ENCODE assay signal across 8 cellular contexts in the genomic region with DNA sequence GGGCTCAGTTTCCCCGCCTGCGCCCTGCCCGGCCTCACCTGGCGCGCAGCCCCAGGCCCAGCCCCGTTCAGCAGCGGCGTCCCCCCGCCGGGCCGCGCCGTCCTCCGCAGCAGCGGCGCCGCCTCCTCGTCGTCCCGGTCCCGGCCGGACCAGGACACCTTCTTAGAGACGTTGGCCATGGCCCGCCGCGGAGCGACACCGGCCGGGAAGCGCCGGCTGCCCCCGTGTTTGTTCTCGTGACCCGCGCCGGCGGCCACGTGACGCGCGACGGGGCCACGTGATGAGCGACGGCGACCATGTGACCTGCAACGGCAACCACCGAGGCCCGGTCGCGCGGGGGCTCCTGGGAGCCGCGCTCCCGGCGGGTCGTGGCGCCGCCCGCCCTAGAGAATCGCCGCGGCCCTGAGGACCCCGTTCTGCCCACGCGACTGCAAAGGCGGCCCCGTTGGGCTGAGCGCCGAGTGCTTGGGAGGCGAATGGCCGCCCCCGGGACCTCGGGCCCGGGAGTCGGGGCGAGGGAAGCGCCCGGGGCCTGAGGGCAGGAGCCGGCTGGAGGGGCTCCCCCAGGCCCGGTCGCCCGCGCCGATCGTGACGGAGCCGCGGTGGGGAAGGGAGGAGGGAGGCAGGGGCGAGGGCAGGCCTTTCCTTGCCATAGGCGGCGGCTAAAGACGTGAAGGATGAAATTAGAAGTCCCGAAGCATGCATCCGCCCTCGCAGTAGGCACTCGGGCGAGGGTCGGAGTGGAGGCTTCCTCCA. TPM values are rescaled to one million over a fixed set of nuclear protein-coding genes. Genes with fewer than 3 reads are reported as not detected.
DNase-seq lines count a peak whose midpoint lies in the region; ATAC-seq, FAIRE-seq and TF ChIP-seq lines count a peak whose summit lies in the region.

A gene with protein sequence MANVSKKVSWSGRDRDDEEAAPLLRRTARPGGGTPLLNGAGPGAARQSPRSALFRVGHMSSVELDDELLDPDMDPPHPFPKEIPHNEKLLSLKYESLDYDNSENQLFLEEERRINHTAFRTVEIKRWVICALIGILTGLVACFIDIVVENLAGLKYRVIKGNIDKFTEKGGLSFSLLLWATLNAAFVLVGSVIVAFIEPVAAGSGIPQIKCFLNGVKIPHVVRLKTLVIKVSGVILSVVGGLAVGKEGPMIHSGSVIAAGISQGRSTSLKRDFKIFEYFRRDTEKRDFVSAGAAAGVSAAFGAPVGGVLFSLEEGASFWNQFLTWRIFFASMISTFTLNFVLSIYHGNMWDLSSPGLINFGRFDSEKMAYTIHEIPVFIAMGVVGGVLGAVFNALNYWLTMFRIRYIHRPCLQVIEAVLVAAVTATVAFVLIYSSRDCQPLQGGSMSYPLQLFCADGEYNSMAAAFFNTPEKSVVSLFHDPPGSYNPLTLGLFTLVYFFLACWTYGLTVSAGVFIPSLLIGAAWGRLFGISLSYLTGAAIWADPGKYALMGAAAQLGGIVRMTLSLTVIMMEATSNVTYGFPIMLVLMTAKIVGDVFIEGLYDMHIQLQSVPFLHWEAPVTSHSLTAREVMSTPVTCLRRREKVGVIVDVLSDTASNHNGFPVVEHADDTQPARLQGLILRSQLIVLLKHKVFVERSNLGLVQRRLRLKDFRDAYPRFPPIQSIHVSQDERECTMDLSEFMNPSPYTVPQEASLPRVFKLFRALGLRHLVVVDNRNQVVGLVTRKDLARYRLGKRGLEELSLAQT (minus strand): TSS at position 233 of the 756 bp plus-strand sequence. CDS start 54 bp downstream, at position 179.

- no peaks in the 10 kb centered on the region for H3K36me3 ChIP-seq in GM23338 (ENCODE audit: insufficient read depth)
- H3K36me3 ChIP-seq in neutrophil = no peaks in the 10 kb centered on the region

- CTCF ChIA-PET in activated naive CD4-positive, alpha-beta T cell treated with anti-CD3 and anti-CD28 coated beads for 36 hours (lab: Charles Lee) = no interaction called here

- peak within 1 kb of the TSS; percentile 77 for H3K4me3 ChIP-seq in GM23338
- peak within 1 kb of the TSS; percentile 82 to 92 for H3K4me3 ChIP-seq in neutrophil (ENCODE audit: low read depth in 1 of 2, low read length in 1 of 2)

- peak within 1 kb of the TSS; percentile 79 for H3K27ac Mint-ChIP-seq in GM23338
- peak within 1 kb of the TSS; percentile 82 for H3K27ac Mint-ChIP-seq in activated naive CD4-positive, alpha-beta T cell treated with anti-CD3 and anti-CD28 coated beads for 36 hours

- peaks cover 3% of the 10 kb centered on the region; the same call in 2 of the 3 replicates for H3K36me3 Mint-ChIP-seq in GM23338 (ENCODE audit: low read depth)
- H3K36me3 Mint-ChIP-seq in activated naive CD4-positive, alpha-beta T cell treated with anti-CD3 and anti-CD28 coated beads for 36 hours (ENCODE audit: low read depth) = peaks cover 1% of the 10 kb centered on the region

- TF ChIP-seq CTCF in GM23338 (conservative IDR thresholded peaks at IDR 0.05; ENCODE audit: low read depth in 2 of 2) (no peak), neutrophil (IDR thresholded peaks at IDR 0.05) (peak; percentile 22), subcutaneous adipose tissue (IDR thresholded peaks at IDR 0.05; ENCODE audit: low read depth) (no peak)

- peaks cover 15% of the 10 kb centered on the region; the same call in 1 of the 2 replicates for H4K20me1 ChIP-seq in GM23338 (replicated peaks; ENCODE audit: insufficient read depth)

- H3K27ac ChIP-seq in GM23338 (ENCODE audit: low read depth) = no peak within 1 kb of the TSS
- peak within 1 kb of the TSS; percentile 86 for H3K27ac ChIP-seq in neutrophil

- H3K4me3 Mint-ChIP-seq in GM23338 = peak within 1 kb of the TSS; percentile 86
- peak within 1 kb of the TSS; percentile 85 for H3K4me3 Mint-ChIP-seq in activated naive CD4-positive, alpha-beta T cell treated with anti-CD3 and anti-CD28 coated beads for 36 hours

- H3K9me3 Mint-ChIP-seq in GM23338 = peaks cover 30% of the 10 kb centered on the region; the same call in 2 of the 3 replicates
- H3K9me3 Mint-ChIP-seq in activated naive CD4-positive, alpha-beta T cell treated with anti-CD3 and anti-CD28 coated beads for 36 hours = peaks cover 3% of the 10 kb centered on the region

- ATAC-seq in GM23338 = peak; percentile 81

- H2AFZ ChIP-seq in GM23338 = peak within 1 kb of the TSS; percentile 74; the same call in 1 of the 2 replicates

- DNase-seq in ELF-1 (ENCODE audit: low read depth, low spot score) (peak; percentile 88), GM23338 (ENCODE audit: low spot score) (peak; percentile 85), LHCN-M2 (ENCODE audit: low read depth) (peak; percentile 79), SK-N-DZ (ENCODE audit: low spot score) (peak; percentile 82), frontal cortex (ENCODE audit: low spot score in 2 of 2) (peak; percentile 99 to 100)
- peak; percentile 90 for DNase-seq in activated naive CD4-positive, alpha-beta T cell treated with anti-CD3 and anti-CD28 coated beads for 36 hours

- no peaks in the 10 kb centered on the region for H3F3A ChIP-seq in GM23338 (replicated peaks; ENCODE audit: low read depth)

- peaks cover 8% of the 10 kb centered on the region; the same call in 2 of the 3 replicates for H3K4me1 Mint-ChIP-seq in GM23338
- peaks cover 36% of the 10 kb centered on the region for H3K4me1 Mint-ChIP-seq in activated naive CD4-positive, alpha-beta T cell treated with anti-CD3 and anti-CD28 coated beads for 36 hours (ENCODE audit: low read depth)

- H3K9me3 ChIP-seq in neutrophil = no peaks in the 10 kb centered on the region

- H3K27me3 ChIP-seq in GM23338 (ENCODE audit: insufficient read depth) (no peaks in the 10 kb centered on the region), neutrophil (no peaks in the 10 kb centered on the region)

- no peaks in the 10 kb centered on the region for H3K9me2 ChIP-seq in GM23338 (ENCODE audit: insufficient read depth)

- peaks cover 12% of the 10 kb centered on the region for H3K27me3 Mint-ChIP-seq in GM23338 (ENCODE audit: insufficient read depth, low read depth, poor library complexity)
- H3K27me3 Mint-ChIP-seq in activated naive CD4-positive, alpha-beta T cell treated with anti-CD3 and anti-CD28 coated beads for 36 hours (ENCODE audit: low read depth) = no peaks in the 10 kb centered on the region

- peaks cover 44% of the 10 kb centered on the region for H3K79me2 ChIP-seq in GM23338 (replicated peaks; ENCODE audit: insufficient read depth)

- H3K4me1 ChIP-seq in GM23338 (ENCODE audit: insufficient read depth) (peaks cover 3% of the 10 kb centered on the region; the same call in 1 of the 2 replicates), neutrophil (ENCODE audit: control insufficient read depth in 1 of 2, insufficient read depth in 1 of 2, low read depth in 1 of 2, low read length in 1 of 2) (peaks cover 44 to 50% of the 10 kb centered on the region in 2 experiments)

- intact Hi-C loops in activated naive CD4-positive, alpha-beta T cell treated with anti-CD3 and anti-CD28 coated beads for 36 hours (cut with micrococcal nuclease) = loop anchor here (1.0 to 5.0 kb wide), 3 partner anchors 18 to 232 kb away; a partner anchor contains a TSS

- H3K4me2 ChIP-seq in GM23338 = peak within 1 kb of the TSS; percentile 89

- no peak for FAIRE-seq in frontal cortex (lab: Jason Lieb, UNC)

TF ChIP-seq in GM23338, 12 proteins besides CTCF, POLR2A, EP300 and RAD21:
- TF ChIP-seq CREB1 (CRISPR knock-in tag; IDR thresholded peaks at IDR 0.05; ENCODE audit: low read depth) = peak; percentile 72
- no peak for TF ChIP-seq ZNF331 (CRISPR knock-in tag; IDR thresholded peaks at IDR 0.05; ENCODE audit: low read depth)
- no peak for TF ChIP-seq NANOG (IDR thresholded peaks at IDR 0.05; ENCODE audit: borderline replicate concordance)
- TF ChIP-seq JUNB (IDR thresholded peaks at IDR 0.05; ENCODE audit: unreplicated experiment) = no peak
- no peak for TF ChIP-seq EZH2phosphoT487 (IDR thresholded peaks at IDR 0.05; ENCODE audit: unreplicated experiment)
- TF ChIP-seq POLR2AphosphoS5 (IDR thresholded peaks at IDR 0.05; ENCODE audit: low read depth) = peak; percentile 69

RNA-seq across cellular contexts. Expression of the gene that starts here (rescaled TPM):
- 35.9 and 53.8 TPM in 2 replicates for total RNA-seq in GM23338 (2014; rRNA removed; shearing (Covaris generic))
- 13.8 and 17.4 TPM in 2 replicates for polyA plus RNA-seq in GM23338 (2016; fragmentation: Nextera tagmentation; extraction: Ambion mirVana)
- total RNA-seq in LHCN-M2 (2014; rRNA removed) (42.8 and 55.6 TPM in 2 replicates), frontal cortex (29.3 TPM), subcutaneous adipose tissue (10 to 100 TPM; 44.9 to 73.3 (median 56.6) TPM)
- 46.6 TPM for polyA plus RNA-seq in LHCN-M2 (2012)
- polyA plus RNA-seq in SK-N-DZ (2014; cell fraction: cytosol; rRNA removed) = 47.2 and 67.5 TPM in 2 replicates
- 328 and 374 TPM in 2 replicates for polyA plus RNA-seq in SK-N-DZ (2014; cell fraction: nucleus; rRNA removed)
- total RNA-seq in activated naive CD4-positive, alpha-beta T cell treated with anti-CD3 and anti-CD28 coated beads for 36 hours = 10 to 100 TPM; 31.7 to 34.5 TPM
